ENCODE assay signal across 32 cellular contexts in genomic region chr17:21400816-21401593, GRCh38. TPM values are rescaled to one million over a fixed set of nuclear protein-coding genes. Genes with fewer than 3 reads are reported as not detected.
DNase-seq lines count a peak whose midpoint lies in the region; ATAC-seq, FAIRE-seq and TF ChIP-seq lines count a peak whose summit lies in the region.
"Had no signal": no experiment of that assay in that cellular context is flagged by ENCODE, and none has a peak within 500 bp of the region (broad histone marks: within the 10 kb centered on the region; RNA-seq: fewer than 3 reads in every experiment).

No MANE protein-coding gene starts in this region.

- H3K9me3 ChIP-seq in left ventricle myocardium inferior (replicated peaks) = peaks cover 4% of the 10 kb centered on the region
- peaks cover 0 to 4% (median 0%) of the 10 kb centered on the region in 12 donors for H3K9me3 ChIP-seq in heart left ventricle
- H3K9me3 ChIP-seq: Caco-2, HAP-1, mucosa of descending colon, testis had no signal

- H3K4me1 ChIP-seq in left ventricle myocardium inferior (peaks cover 60% of the 10 kb centered on the region), heart left ventricle (peaks cover 0 to 41% (median 11%) of the 10 kb centered on the region in 12 donors)
- H3K4me1 ChIP-seq: Caco-2, HAP-1, parathyroid adenoma, testis had no signal

- H3K27me3 Mint-ChIP-seq in osteocyte (ENCODE audit: unreplicated experiment) = no peaks in the 10 kb centered on the region
- H3K27me3 Mint-ChIP-seq: activated CD4-positive, alpha-beta memory T cell treated with anti-CD3 and anti-CD28 coated beads, Interleukin-2, amount 10 ng/mL, durations not matched to agents 7 days and 5 days; stimulated activated memory B cell treated with anti-CD40 and anti-IgM and Interleukin-4, amounts not matched to agents 10 μg/mL and 1 μg/mL and 100 μg/mL, for 72 hours had no signal

- H3K27ac Mint-ChIP-seq in osteocyte (ENCODE audit: unreplicated experiment) = peak overlapping the region; percentile 99
- H3K27ac Mint-ChIP-seq: activated CD4-positive, alpha-beta memory T cell treated with anti-CD3 and anti-CD28 coated beads, Interleukin-2, amount 10 ng/mL, durations not matched to agents 7 days and 5 days; CD14-positive monocyte; effector memory CD8-positive, alpha-beta T cell; natural killer cell; stimulated activated memory B cell treated with anti-CD40 and anti-IgM and Interleukin-4, amounts not matched to agents 10 μg/mL and 1 μg/mL and 100 μg/mL, for 72 hours; T-helper 2 cell treated with Interferon-gamma antibody and Interleukin-4, amounts not matched to agents 5 μg/mL and 100 μg/mL, for 36 hours had no signal

- peaks cover 45% of the 10 kb centered on the region for H3K4me1 Mint-ChIP-seq in osteocyte (ENCODE audit: unreplicated experiment)
- H3K4me1 Mint-ChIP-seq: activated CD4-positive, alpha-beta memory T cell treated with anti-CD3 and anti-CD28 coated beads, Interleukin-2, amount 10 ng/mL, durations not matched to agents 7 days and 5 days; stimulated activated memory B cell treated with anti-CD40 and anti-IgM and Interleukin-4, amounts not matched to agents 10 μg/mL and 1 μg/mL and 100 μg/mL, for 72 hours had no signal

- H3K36me3 ChIP-seq in left ventricle myocardium inferior (no peaks in the 10 kb centered on the region), heart left ventricle (no peaks in the 10 kb centered on the region), bronchial epithelial cell (ENCODE audit: control insufficient read depth, insufficient read depth, low read length) (no peaks in the 10 kb centered on the region)
- H3K36me3 ChIP-seq: brain microvascular endothelial cell, HAP-1 had no signal

- intact Hi-C loops in left ventricle myocardium inferior (cut with micrococcal nuclease) (no loop called here), heart left ventricle (cut with DNase I) (loop anchor here in 1 of 10 donors (5.0 kb wide), 1 partner anchor 286 kb away; no protein-coding TSS in a partner anchor)

- H3K27ac ChIP-seq in left ventricle myocardium inferior (replicated peaks) (peak overlapping the region; percentile 18), heart left ventricle (no peak overlapping the region)
- H3K27ac ChIP-seq: 22Rv1, brain microvascular endothelial cell, parathyroid adenoma, testis had no signal

- TF ChIP-seq POLR2A in heart left ventricle (IDR thresholded peaks at IDR 0.05) = no peak

- 76 to 83% (median 82%) methylated on average over 12 to 15 of the region's 15 CpGs for WGBS in heart left ventricle, 4 donors

- peak; percentile 7 for FAIRE-seq in bronchial epithelial cell (lab: Jason Lieb, UNC)
- FAIRE-seq: GM18507, HepG2 had no signal

- no peak for DNase-seq in left ventricle myocardium inferior
- DNase-seq in heart left ventricle = no peak
- peak; percentile 8 for DNase-seq in NCI-H69 (lab: John Stamatoyannopoulos, UW)
- no peak for DNase-seq in bronchial epithelial cell (ENCODE audit: low read depth)
- DNase-seq in osteocyte (ENCODE audit: extremely low spot score, unreplicated experiment) = no peak
- DNase-seq in superior temporal gyrus (ENCODE audit: extremely low spot score) = no peak
- DNase-seq in stimulated activated naive CD4-positive, alpha-beta T cell (lab: John Stamatoyannopoulos, UW) = no peak
- DNase-seq: activated CD4-positive, alpha-beta memory T cell treated with anti-CD3 and anti-CD28 coated beads, Interleukin-2, amount 10 ng/mL, durations not matched to agents 7 days and 5 days; activated CD8-positive, alpha-beta memory T cell treated with anti-CD3 and anti-CD28 coated beads, Interleukin-2, amount 50 U/mL, for 4 hours; activated naive CD4-positive, alpha-beta T cell; brain microvascular endothelial cell; Caco-2; effector memory CD8-positive, alpha-beta T cell; head of caudate nucleus; mucosa of descending colon; MV-4-11; natural killer cell; NCI-H774; retina; testis had no signal

- no peaks in the 10 kb centered on the region for H3K27me3 ChIP-seq in left ventricle myocardium inferior (ENCODE audit: low read depth)
- no peaks in the 10 kb centered on the region for H3K27me3 ChIP-seq in heart left ventricle
- H3K27me3 ChIP-seq in bronchial epithelial cell (ENCODE audit: control insufficient read depth, insufficient read depth, low read length) = peaks cover 5% of the 10 kb centered on the region
- H3K27me3 ChIP-seq: brain microvascular endothelial cell, testis had no signal

- TF ChIP-seq CTCF in left ventricle myocardium inferior (IDR thresholded peaks at IDR 0.05; ENCODE audit: borderline replicate concordance) (no peak), heart left ventricle (IDR thresholded peaks at IDR 0.05) (no peak), bronchial epithelial cell (IDR thresholded peaks at IDR 0.05; ENCODE audit: insufficient read depth, low read length, severe bottlenecking) (no peak), osteocyte (IDR thresholded peaks at IDR 0.05) (no peak)

- H3K9me3 Mint-ChIP-seq in osteocyte (ENCODE audit: unreplicated experiment) = no peaks in the 10 kb centered on the region
- H3K9me3 Mint-ChIP-seq: activated CD4-positive, alpha-beta memory T cell treated with anti-CD3 and anti-CD28 coated beads, Interleukin-2, amount 10 ng/mL, durations not matched to agents 7 days and 5 days; natural killer cell; stimulated activated memory B cell treated with anti-CD40 and anti-IgM and Interleukin-4, amounts not matched to agents 10 μg/mL and 1 μg/mL and 100 μg/mL, for 72 hours; T-helper 2 cell treated with Interferon-gamma antibody and Interleukin-4, amounts not matched to agents 5 μg/mL and 100 μg/mL, for 36 hours had no signal

- ATAC-seq in heart left ventricle (no peak), GM19035 (IDR thresholded peaks at IDR 0.05; ENCODE audit: unreplicated experiment) (no peak)
- ATAC-seq: effector memory CD8-positive, alpha-beta T cell; HepG2; mucosa of descending colon; natural killer cell; stimulated activated memory B cell treated with anti-CD40 and anti-IgM and Interleukin-4, amounts not matched to agents 10 μg/mL and 1 μg/mL and 100 μg/mL, for 72 hours had no signal

- H3K36me3 Mint-ChIP-seq in osteocyte (ENCODE audit: unreplicated experiment) = no peaks in the 10 kb centered on the region
- H3K36me3 Mint-ChIP-seq: CD14-positive monocyte; natural killer cell; stimulated activated memory B cell treated with anti-CD40 and anti-IgM and Interleukin-4, amounts not matched to agents 10 μg/mL and 1 μg/mL and 100 μg/mL, for 72 hours had no signal

- H3K4me3 ChIP-seq in left ventricle myocardium inferior = no peak overlapping the region
- no peak overlapping the region for H3K4me3 ChIP-seq in heart left ventricle
- no peak overlapping the region for H3K4me3 ChIP-seq in bronchial epithelial cell (ENCODE audit: low read depth, low read length)
- H3K4me3 ChIP-seq: coronary artery, HAP-1, mucosa of descending colon, skin epidermis, testis had no signal

- H3K4me3 Mint-ChIP-seq in osteocyte (ENCODE audit: unreplicated experiment) = no peak overlapping the region
- H3K4me3 Mint-ChIP-seq: activated CD4-positive, alpha-beta memory T cell treated with anti-CD3 and anti-CD28 coated beads, Interleukin-2, amount 10 ng/mL, durations not matched to agents 7 days and 5 days; CD14-positive monocyte; effector memory CD8-positive, alpha-beta T cell; natural killer cell; stimulated activated memory B cell treated with anti-CD40 and anti-IgM and Interleukin-4, amounts not matched to agents 10 μg/mL and 1 μg/mL and 100 μg/mL, for 72 hours; T-helper 2 cell treated with Interferon-gamma antibody and Interleukin-4, amounts not matched to agents 5 μg/mL and 100 μg/mL, for 36 hours had no signal

RNA-seq across cellular contexts. Expression of gene KCNJ12, which starts 24.8 kb away (rescaled TPM):
- total RNA-seq in left ventricle myocardium inferior = 12.3 TPM
- 10 to 100 TPM in 3 of 9 donors, 1 to 10 TPM in 6; 7.5 to 24.2 (median 9.1) TPM for total RNA-seq in heart left ventricle
- 1 to 10 TPM; 6.6 to 7.3 TPM for polyA plus RNA-seq in heart left ventricle
- under 0.01 and 0.13 TPM in 2 replicates for total RNA-seq in bronchial epithelial cell
- 2.3 and 2.4 TPM in 2 replicates for total RNA-seq in osteocyte
- total RNA-seq: activated CD4-positive, alpha-beta memory T cell treated with anti-CD3 and anti-CD28 coated beads, Interleukin-2, amount 10 ng/mL, durations not matched to agents 7 days and 5 days; HepG2; RPMI7951 had no signal
- polyA plus RNA-seq: CD14-positive monocyte, HepG2 had no signal
